ENCODE assay signal across 8 cellular contexts in genomic region chr16:3150346-3151218, GRCh38. TPM values are rescaled to one million over a fixed set of nuclear protein-coding genes. Genes with fewer than 3 reads are reported as not detected.
DNase-seq lines count a peak whose midpoint lies in the region; ATAC-seq and TF ChIP-seq lines count a peak whose summit lies in the region.

No MANE protein-coding gene starts in this region.

- BruUV-seq in PC-3 (replicated peaks; lab: Mats Ljungman, UMichigan) = TSS peak; percentile 93

- H3K9me3 Mint-ChIP-seq in activated T-cell treated with anti-CD3 and anti-CD28 coated beads, Interleukin-2, amount 50 U/mL, for 4 hours = peaks cover 15% of the 10 kb centered on the region

- H3K27me3 Mint-ChIP-seq in activated T-cell treated with anti-CD3 and anti-CD28 coated beads, Interleukin-2, amount 50 U/mL, for 4 hours (ENCODE audit: low read depth) = peaks cover 5% of the 10 kb centered on the region

- POLR2A ChIA-PET in PC-3 (lab: Charles Lee; ENCODE audit: unreplicated experiment) = interaction anchor here (0.6 to 1.1 kb wide), 2 partner anchors 16 to 116 kb away, joined by 3 to 12 read pairs; partner anchors contain the start of gene ZNF213

- intact Hi-C loops in PC-3 (cut with micrococcal nuclease) (no loop called here), esophagus squamous epithelium (cut with DNase I) (no loop called here)

- peak; percentile 98 for DNase-seq in DMS53 (lab: John Stamatoyannopoulos, UW)
- DNase-seq in KBM-7 = peak; percentile 98
- peak; percentile 99 for DNase-seq in PC-3
- DNase-seq in activated T-cell treated with anti-CD3 and anti-CD28 coated beads, Interleukin-2, amount 50 U/mL, for 4 hours = peak; percentile 100
- DNase-seq in esophagus squamous epithelium (lab: John Stamatoyannopoulos, UW) = peak; percentile 51
- peak; percentile 96 for DNase-seq in myocyte (ENCODE audit: low read depth)
- DNase-seq in stimulated activated CD8-positive, alpha-beta memory T cell treated with anti-CD3 and anti-CD28 coated beads, Interleukin-7, amount 100 ng/mL, for 4 hours (ENCODE audit: low read depth in 2 of 2) = peak; percentile 93 to 97

- peak overlapping the region; percentile 83 for H3K4me3 Mint-ChIP-seq in activated T-cell treated with anti-CD3 and anti-CD28 coated beads, Interleukin-2, amount 50 U/mL, for 4 hours

- peak overlapping the region; percentile 93 for H2AFZ ChIP-seq in PC-3 (ENCODE audit: low read length)

- H3K27ac ChIP-seq in PC-3 (ENCODE audit: low read length) (peak overlapping the region; percentile 71), esophagus squamous epithelium (peak overlapping the region; percentile 77 to 93 (median 88))

- H3F3A ChIP-seq in PC-3 (ENCODE audit: low read length, unreplicated experiment) = no peaks in the 10 kb centered on the region

- no peaks in the 10 kb centered on the region for H4K20me1 ChIP-seq in PC-3 (ENCODE audit: low read length)

- no peaks in the 10 kb centered on the region for H3K9me2 ChIP-seq in PC-3 (replicated peaks; ENCODE audit: low read length)

- H3K27me3 ChIP-seq in PC-3 (ENCODE audit: low read length) = no peaks in the 10 kb centered on the region
- no peaks in the 10 kb centered on the region for H3K27me3 ChIP-seq in esophagus squamous epithelium

- H3K4me2 ChIP-seq in PC-3 (ENCODE audit: low read length) = peak overlapping the region; percentile 95

- TF ChIP-seq CTCF in PC-3 (conservative IDR thresholded peaks at IDR 0.05; ENCODE audit: low read depth, low read length) (no peak), esophagus squamous epithelium (IDR thresholded peaks at IDR 0.05) (peak in 2 of 6 experiments; percentile 4 to 23)

- no peaks in the 10 kb centered on the region for H3K36me3 ChIP-seq in PC-3 (ENCODE audit: low read depth, low read length)
- H3K36me3 ChIP-seq in esophagus squamous epithelium = no peaks in the 10 kb centered on the region

- peak overlapping the region; percentile 85 for H3K4me3 ChIP-seq in PC-3 (ENCODE audit: low read length)
- H3K4me3 ChIP-seq in esophagus squamous epithelium = peak overlapping the region; percentile 64 to 85 (median 67)

- H3K36me3 Mint-ChIP-seq in activated T-cell treated with anti-CD3 and anti-CD28 coated beads, Interleukin-2, amount 50 U/mL, for 4 hours (ENCODE audit: insufficient read depth) = no peaks in the 10 kb centered on the region

- H3K9me3 ChIP-seq in PC-3 (ENCODE audit: low read length) (no peaks in the 10 kb centered on the region), esophagus squamous epithelium (no peaks in the 10 kb centered on the region)

- CTCF ChIA-PET in PC-3 (lab: Charles Lee) = interaction anchor here (0.6 kb wide), 2 partner anchors 122 to 1503 kb away, joined by 3 read pairs; no protein-coding TSS in a partner anchor

- peak in 1 of 4 donors; percentile 0 for TF ChIP-seq POLR2A in esophagus squamous epithelium (IDR thresholded peaks at IDR 0.05)

- WGBS in esophagus squamous epithelium, 2 donors = 4 to 13% methylated on average over 9 to 11 of the region's 62 CpGs

- H3K4me1 ChIP-seq in PC-3 (ENCODE audit: insufficient read depth, low read length) = peaks cover 9% of the 10 kb centered on the region; the same call in 1 of the 2 replicates
- H3K4me1 ChIP-seq in esophagus squamous epithelium = peaks cover 23 to 38% (median 24%) of the 10 kb centered on the region in 3 donors

- H3K4me1 Mint-ChIP-seq in activated T-cell treated with anti-CD3 and anti-CD28 coated beads, Interleukin-2, amount 50 U/mL, for 4 hours (ENCODE audit: low read depth) = peaks cover 22% of the 10 kb centered on the region

- ATAC-seq in GM21723 (IDR thresholded peaks at IDR 0.05; ENCODE audit: unreplicated experiment) (peak; percentile 66), PC-3 (peak; percentile 75)
- ATAC-seq in activated T-cell treated with anti-CD3 and anti-CD28 coated beads, Interleukin-2, amount 50 U/mL, for 4 hours = peak; percentile 87

- H3K79me2 ChIP-seq in PC-3 (ENCODE audit: low read length) = no peaks in the 10 kb centered on the region

- in situ Hi-C loops in KBM-7 (cut with MboI; ENCODE audit: low pct_unique_long_range_greater_than_20kb, low sequenced_read_pairs) = no loop called here

- H3K9ac ChIP-seq in PC-3 (ENCODE audit: low read length) = peak overlapping the region; percentile 89

RNA-seq across cellular contexts. Expression of gene ZNF213, which starts 15.8 kb away (rescaled TPM):
- total RNA-seq in PC-3 (2014; rRNA removed) (3.6 and 9.6 TPM in 2 replicates), esophagus squamous epithelium (10 to 100 TPM in 1 of 4 donors, 1 to 10 TPM in 3; 3.9 to 14.3 (median 6.4) TPM), myocyte (4.3 and 5.0 TPM in 2 replicates)
- 10 to 100 TPM in 1 of 3 donors, 1 to 10 TPM in 2; 9.8 to 12.0 (median 9.9) TPM for total RNA-seq in activated T-cell treated with anti-CD3 and anti-CD28 coated beads, Interleukin-2, amount 50 U/mL, for 4 hours
- 12.8 TPM for polyA plus RNA-seq in myocyte (2012)

RNA-seq across cellular contexts. Expression of gene OR1F1, which starts 37.4 kb away (rescaled TPM):
- total RNA-seq in PC-3 (2014; rRNA removed) (not detected in 2 replicates), esophagus squamous epithelium (not detected), myocyte (not detected in 2 replicates)
- not detected for total RNA-seq in activated T-cell treated with anti-CD3 and anti-CD28 coated beads, Interleukin-2, amount 50 U/mL, for 4 hours
- 0.08 TPM for polyA plus RNA-seq in myocyte (2012)

RNA-seq across cellular contexts. Expression of gene ZNF205, which starts 38.2 kb away (rescaled TPM):
- total RNA-seq in PC-3 (2014; rRNA removed) (19.0 and 27.0 TPM in 2 replicates), esophagus squamous epithelium (10 to 100 TPM in 3 of 4 donors, 1 to 10 TPM in 1; 9.7 to 13.9 (median 11.9) TPM), myocyte (29.2 and 33.3 TPM in 2 replicates)
- under 1 TPM in 2 of 3 donors, not detected in 1; 0.18 to 0.57 TPM for total RNA-seq in activated T-cell treated with anti-CD3 and anti-CD28 coated beads, Interleukin-2, amount 50 U/mL, for 4 hours
- 15.4 TPM for polyA plus RNA-seq in myocyte (2012)

RNA-seq across cellular contexts. Expression of gene ZSCAN10, which starts 51.5 kb away (rescaled TPM):
- total RNA-seq in PC-3 (2014; rRNA removed) (not detected in 2 replicates), esophagus squamous epithelium (not detected), myocyte (not detected in 2 replicates)
- total RNA-seq in activated T-cell treated with anti-CD3 and anti-CD28 coated beads, Interleukin-2, amount 50 U/mL, for 4 hours = under 1 TPM in 2 of 3 donors, not detected in 1; 0.11 TPM
- polyA plus RNA-seq in myocyte (2012) = not detected

Comparison
In these comparisons a context has a peak if more than half of its experiments do, and no peak if none do; other contexts are left out.
1. Peak in every context shown above with its lines: DNase-seq, ATAC-seq, H3K4me3 ChIP-seq and H3K27ac ChIP-seq.
2. RNA of gene ZNF205, which starts 38.2 kb away (total RNA-seq): 29.2 to 33.3 TPM in myocyte, 19.0 to 27.0 TPM in PC-3 and 9.7 to 13.9 TPM in esophagus squamous epithelium; 0.18 to 0.57 TPM in activated T-cell treated with anti-CD3 and anti-CD28 coated beads, Interleukin-2, amount 50 U/mL, for 4 hours; every median in the first group is over 4 times any median in the second.